Comparison of ENCODE assay signal across 18 cellular contexts in the genomic region with DNA sequence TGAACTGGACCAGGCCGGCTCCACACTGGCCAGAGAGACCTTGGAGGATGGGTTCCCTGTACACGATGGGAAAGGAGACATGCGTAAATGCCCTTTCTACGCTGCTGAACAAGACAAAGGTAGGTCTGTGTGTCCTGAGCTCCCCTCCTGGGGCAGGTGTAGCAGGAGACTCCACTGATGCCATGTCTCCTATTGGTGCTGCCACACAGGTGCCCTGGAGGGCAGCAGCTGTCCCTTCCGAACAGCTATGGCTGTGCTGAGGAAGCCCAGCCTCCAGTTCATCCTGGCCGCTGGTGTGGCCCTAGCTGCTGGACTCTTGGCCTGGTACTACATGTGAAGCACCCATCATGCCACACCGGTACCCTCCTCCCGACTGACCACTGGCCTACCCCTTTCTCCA. TPM values are rescaled to one million over a fixed set of nuclear protein-coding genes. Genes with fewer than 3 reads are reported as not detected.
"Had no signal": no experiment of that assay in that cellular context is flagged by ENCODE, and none has a peak within 500 bp of the region (broad histone marks: within the 10 kb centered on the region; RNA-seq: fewer than 3 reads in every experiment).

No MANE protein-coding gene starts in this region.

- H3K9me3 ChIP-seq: colonic mucosa, esophagus muscularis mucosa, gastroesophageal sphincter, heart left ventricle, sigmoid colon, upper lobe of right lung had no signal

- H3K27ac ChIP-seq: colonic mucosa, esophagus muscularis mucosa, gastroesophageal sphincter, sigmoid colon, upper lobe of right lung had no signal

- H3K27me3 Mint-ChIP-seq: activated CD4-positive, alpha-beta memory T cell treated with anti-CD3 and anti-CD28 coated beads for 36 hours; activated naive CD8-positive, alpha-beta T cell treated with anti-CD3 and anti-CD28 coated beads, Interleukin-2, amount 10 ng/mL, durations not matched to agents 7 days and 5 days had no signal

- H3K9me3 Mint-ChIP-seq: activated CD4-positive, alpha-beta memory T cell treated with anti-CD3 and anti-CD28 coated beads for 36 hours; activated naive CD8-positive, alpha-beta T cell treated with anti-CD3 and anti-CD28 coated beads, Interleukin-2, amount 10 ng/mL, durations not matched to agents 7 days and 5 days; activated T-helper 1 cell treated with anti-CD3 and anti-CD28 coated beads, Interleukin-12 subunit alpha, Interleukin-12 subunit beta, Interleukin-2, Interleukin-4 antibody, amounts not matched to agents 30 ng/mL and 10 ng/mL and 1 ng/mL, durations not matched to agents 14 hours and 24 hours and 36 hours; brain; nephron had no signal

- ATAC-seq: gastroesophageal sphincter, heart left ventricle, left ventricle myocardium superior, upper lobe of right lung had no signal

- H3K27ac Mint-ChIP-seq: activated CD4-positive, alpha-beta memory T cell treated with anti-CD3 and anti-CD28 coated beads for 36 hours; activated T-helper 1 cell treated with anti-CD3 and anti-CD28 coated beads, Interleukin-12 subunit alpha, Interleukin-12 subunit beta, Interleukin-2, Interleukin-4 antibody, amounts not matched to agents 30 ng/mL and 10 ng/mL and 1 ng/mL, durations not matched to agents 14 hours and 24 hours and 36 hours; nephron had no signal

- H3K4me3 ChIP-seq: colonic mucosa, esophagus muscularis mucosa, gastroesophageal sphincter, heart left ventricle, sigmoid colon, upper lobe of right lung had no signal

- H3K27me3 ChIP-seq: colonic mucosa, esophagus muscularis mucosa, gastroesophageal sphincter, heart left ventricle, sigmoid colon, upper lobe of right lung had no signal

- DNase-seq: activated CD4-positive, alpha-beta memory T cell treated with anti-CD3 and anti-CD28 coated beads for 36 hours; activated naive CD4-positive, alpha-beta T cell treated with Interleukin-2 at 50 U/mL for 16 hours; activated naive CD8-positive, alpha-beta T cell treated with anti-CD3 and anti-CD28 coated beads, Interleukin-2, amount 10 ng/mL, durations not matched to agents 7 days and 5 days; amygdala; central memory CD4-positive, alpha-beta T cell; colonic mucosa; heart left ventricle; left ventricle myocardium superior; mesendoderm; sigmoid colon; stimulated activated naive CD4-positive, alpha-beta T cell; SW 1271; upper lobe of right lung had no signal

- H3K4me3 Mint-ChIP-seq: activated CD4-positive, alpha-beta memory T cell treated with anti-CD3 and anti-CD28 coated beads for 36 hours; activated naive CD8-positive, alpha-beta T cell treated with anti-CD3 and anti-CD28 coated beads, Interleukin-2, amount 10 ng/mL, durations not matched to agents 7 days and 5 days; activated T-helper 1 cell treated with anti-CD3 and anti-CD28 coated beads, Interleukin-12 subunit alpha, Interleukin-12 subunit beta, Interleukin-2, Interleukin-4 antibody, amounts not matched to agents 30 ng/mL and 10 ng/mL and 1 ng/mL, durations not matched to agents 14 hours and 24 hours and 36 hours; brain; nephron had no signal

RNA-seq across cellular contexts. Expression of gene C16orf96, which starts 46.7 kb away (rescaled TPM):
- total RNA-seq: activated T-helper 1 cell treated with anti-CD3 and anti-CD28 coated beads, Interleukin-12 subunit alpha, Interleukin-12 subunit beta, Interleukin-2, Interleukin-4 antibody, amounts not matched to agents 30 ng/mL and 10 ng/mL and 1 ng/mL, durations not matched to agents 14 hours and 24 hours and 36 hours; esophagus muscularis mucosa had no signal
